27 cellular contexts compared by ENCODE assay signal in the genomic region with DNA sequence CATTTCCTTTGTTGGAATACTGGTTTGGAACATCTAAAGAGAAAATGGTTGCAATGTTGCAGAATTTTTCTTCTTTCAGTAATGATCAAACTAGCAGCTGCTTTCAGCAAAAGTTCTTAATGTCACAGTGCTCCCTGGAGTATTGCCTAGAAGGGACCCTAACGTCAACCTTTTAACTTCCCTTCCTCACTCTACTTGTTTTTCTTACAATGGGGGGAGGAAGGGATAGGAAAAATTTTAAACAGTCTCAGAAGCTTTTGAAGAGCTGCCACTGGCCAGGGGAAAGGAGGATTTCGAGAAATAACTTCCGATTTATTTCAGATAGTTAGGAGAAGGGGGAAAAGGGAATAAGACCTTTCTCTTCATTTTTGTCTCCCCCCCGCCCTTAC.
DNase-seq lines count a peak whose midpoint lies in the region; ATAC-seq and TF ChIP-seq lines count a peak whose summit lies in the region.
"Had no signal": no experiment of that assay in that cellular context is flagged by ENCODE, and none has a peak within 500 bp of the region (broad histone marks: within the 10 kb centered on the region; RNA-seq: fewer than 3 reads in every experiment).

No MANE protein-coding gene starts in this region.

- no peaks in the 10 kb centered on the region for H4K20me1 ChIP-seq in BLaER1
- H4K20me1 ChIP-seq in Loucy (ENCODE audit: insufficient read depth, low read length, poor library complexity, severe bottlenecking) = no peaks in the 10 kb centered on the region
- no peaks in the 10 kb centered on the region for H4K20me1 ChIP-seq in fibroblast of lung (ENCODE audit: control insufficient read depth, extremely low read depth, insufficient read depth, low read length)
- H4K20me1 ChIP-seq in smooth muscle cell (ENCODE audit: low read depth) = no peaks in the 10 kb centered on the region

- H3K4me3 ChIP-seq in BLaER1 = no peak overlapping the region
- H3K4me3 ChIP-seq in Loucy (ENCODE audit: low read length, poor library complexity, severe bottlenecking) = no peak overlapping the region
- H3K4me3 ChIP-seq in fibroblast of lung (replicated peaks in 1 of 4; ENCODE audit: control extremely low read depth in 1 of 4, insufficient read depth in 1 of 4, low read depth in 3 of 4, low read length in 4 of 4) = peak overlapping the region in 3 of 4 experiments; percentile 28 to 47 (median 46)
- H3K4me3 ChIP-seq in smooth muscle cell = peak overlapping the region; percentile 42
- H3K4me3 ChIP-seq: gastroesophageal sphincter, sigmoid colon, SK-N-MC, transverse colon had no signal

- H3K4me3 Mint-ChIP-seq in activated CD4-positive, alpha-beta memory T cell treated with anti-CD3 and anti-CD28 coated beads for 36 hours = no peak overlapping the region
- H3K4me3 Mint-ChIP-seq: activated T-cell treated with anti-CD3 and anti-CD28 coated beads, Interleukin-2, amount 50 U/mL, for 24 hours; CD14-positive monocyte; T-helper 1 cell treated with Interleukin-12 subunit alpha and Interleukin-12 subunit beta and Interleukin-4 antibody, amounts not matched to agents 30 μg/mL and 1 μg/mL, for 36 hours had no signal

- CTCF ChIA-PET in activated CD4-positive, alpha-beta memory T cell treated with anti-CD3 and anti-CD28 coated beads for 36 hours (lab: Charles Lee) = no interaction called here

- peak overlapping the region; percentile 51 for H3K4me2 ChIP-seq in BLaER1
- no peak overlapping the region for H3K4me2 ChIP-seq in Loucy (ENCODE audit: low read depth, low read length, poor library complexity, severe bottlenecking)
- H3K4me2 ChIP-seq in fibroblast of lung (ENCODE audit: extremely low read depth, insufficient read depth, low read length) = peak overlapping the region; percentile 84
- H3K4me2 ChIP-seq in smooth muscle cell = peak overlapping the region; percentile 83

- no peaks in the 10 kb centered on the region for H3K9me3 Mint-ChIP-seq in activated CD4-positive, alpha-beta memory T cell treated with anti-CD3 and anti-CD28 coated beads for 36 hours
- H3K9me3 Mint-ChIP-seq: activated T-cell treated with anti-CD3 and anti-CD28 coated beads, Interleukin-2, amount 50 U/mL, for 24 hours; CD14-positive monocyte; T-helper 1 cell treated with Interleukin-12 subunit alpha and Interleukin-12 subunit beta and Interleukin-4 antibody, amounts not matched to agents 30 μg/mL and 1 μg/mL, for 36 hours had no signal

- H3K27ac Mint-ChIP-seq in activated CD4-positive, alpha-beta memory T cell treated with anti-CD3 and anti-CD28 coated beads for 36 hours = no peak overlapping the region
- H3K27ac Mint-ChIP-seq: activated T-cell treated with anti-CD3 and anti-CD28 coated beads, Interleukin-2, amount 50 U/mL, for 24 hours; CD14-positive monocyte; progenitor cell of endocrine pancreas; T-helper 1 cell treated with Interleukin-12 subunit alpha and Interleukin-12 subunit beta and Interleukin-4 antibody, amounts not matched to agents 30 μg/mL and 1 μg/mL, for 36 hours had no signal

- DNase-seq in fibroblast of lung (ENCODE audit: low read depth in 2 of 2) = no peak
- DNase-seq in smooth muscle cell (lab: John Stamatoyannopoulos, UW; ENCODE audit: unreplicated experiment) = no peak
- no peak for DNase-seq in activated CD4-positive, alpha-beta memory T cell treated with anti-CD3 and anti-CD28 coated beads for 36 hours
- no peak for DNase-seq in foreskin keratinocyte
- no peak for DNase-seq in NCI-H446 treated with DMSO at 0.1 percent for 48 hours (lab: John Stamatoyannopoulos, UW)
- DNase-seq: activated naive CD4-positive, alpha-beta T cell; activated T-cell treated with anti-CD3 and anti-CD28 coated beads, Interleukin-2, amount 50 U/mL, for 24 hours; amniotic stem cell; Calu3; effector CD8-positive, alpha-beta T cell; erythroblast; hypothalamus; KBM-7; NCI-H2171 treated with DMSO at 0.1 percent for 48 hours; NCI-H524 treated with DMSO at 0.1 percent for 48 hours; RPMI8226; sigmoid colon; stimulated activated CD8-positive, alpha-beta memory T cell treated with anti-CD3 and anti-CD28 coated beads, Interleukin-4, amount 100 ng/mL, for 48 hours; transverse colon had no signal

- no peaks in the 10 kb centered on the region for H3K36me3 Mint-ChIP-seq in activated CD4-positive, alpha-beta memory T cell treated with anti-CD3 and anti-CD28 coated beads for 36 hours
- H3K36me3 Mint-ChIP-seq: CD14-positive monocyte had no signal

- H3K27ac ChIP-seq in BLaER1 (no peak overlapping the region), fibroblast of lung (ENCODE audit: insufficient read depth, low read length) (peak overlapping the region; percentile 71), smooth muscle cell (ENCODE audit: low read depth) (peak overlapping the region; percentile 21), foreskin keratinocyte (no peak overlapping the region)
- H3K27ac ChIP-seq: gastroesophageal sphincter, sigmoid colon, SK-N-MC, transverse colon had no signal

- TF ChIP-seq CTCF in Loucy (conservative IDR thresholded peaks at IDR 0.05; ENCODE audit: low read length) (no peak), fibroblast of lung (conservative IDR thresholded peaks at IDR 0.05 in 1 of 2, IDR thresholded peaks at IDR 0.05 in 1 of 2; ENCODE audit: low read depth in 1 of 2, low read length in 2 of 2) (no peak), smooth muscle cell (IDR thresholded peaks at IDR 0.05; ENCODE audit: borderline replicate concordance, insufficient read depth, poor library complexity, severe bottlenecking) (no peak), foreskin keratinocyte (conservative IDR thresholded peaks at IDR 0.05) (no peak)

- ATAC-seq in foreskin keratinocyte = no peak
- no peak for ATAC-seq in GM21737 (IDR thresholded peaks at IDR 0.05; ENCODE audit: unreplicated experiment)
- ATAC-seq: gastroesophageal sphincter had no signal

- H3K27me3 ChIP-seq in BLaER1 (peaks cover 15% of the 10 kb centered on the region), Loucy (ENCODE audit: insufficient read depth, low read length, poor library complexity, severe bottlenecking) (no peaks in the 10 kb centered on the region), fibroblast of lung (ENCODE audit: control insufficient read depth, insufficient read depth, low read length) (no peaks in the 10 kb centered on the region), smooth muscle cell (ENCODE audit: low read depth) (no peaks in the 10 kb centered on the region), foreskin keratinocyte (peaks cover 25% of the 10 kb centered on the region)

- H3K36me3 ChIP-seq in BLaER1 (no peaks in the 10 kb centered on the region), Loucy (ENCODE audit: insufficient read depth, low read length) (no peaks in the 10 kb centered on the region), fibroblast of lung (ENCODE audit: control insufficient read depth, insufficient read depth, low read length) (no peaks in the 10 kb centered on the region), smooth muscle cell (ENCODE audit: low read depth) (no peaks in the 10 kb centered on the region)
- H3K36me3 ChIP-seq: gastroesophageal sphincter, sigmoid colon, transverse colon had no signal

- H3K27me3 Mint-ChIP-seq in activated CD4-positive, alpha-beta memory T cell treated with anti-CD3 and anti-CD28 coated beads for 36 hours = peaks cover 4% of the 10 kb centered on the region

- no peak overlapping the region for H3K9ac ChIP-seq in BLaER1
- H3K9ac ChIP-seq in Loucy (ENCODE audit: low read depth, low read length, poor library complexity, severe bottlenecking) = no peak overlapping the region
- peak overlapping the region; percentile 13 for H3K9ac ChIP-seq in fibroblast of lung (ENCODE audit: insufficient read depth, low read length)
- H3K9ac ChIP-seq in smooth muscle cell (ENCODE audit: low read depth) = no peak overlapping the region

- H3K9me3 ChIP-seq in BLaER1 (no peaks in the 10 kb centered on the region), Loucy (ENCODE audit: insufficient read depth, low read depth, low read length) (no peaks in the 10 kb centered on the region), fibroblast of lung (ENCODE audit: control insufficient read depth, insufficient read depth, low read depth, low read length) (no peaks in the 10 kb centered on the region), smooth muscle cell (replicated peaks; ENCODE audit: low read depth) (no peaks in the 10 kb centered on the region)
- H3K9me3 ChIP-seq: gastroesophageal sphincter, sigmoid colon, transverse colon had no signal

- H3K4me1 ChIP-seq in BLaER1 = peaks cover 15% of the 10 kb centered on the region
- no peaks in the 10 kb centered on the region for H3K4me1 ChIP-seq in Loucy (ENCODE audit: insufficient read depth, low read length, poor library complexity, severe bottlenecking)
- no peaks in the 10 kb centered on the region for H3K4me1 ChIP-seq in fibroblast of lung (ENCODE audit: control insufficient read depth, extremely low read depth, insufficient read depth, low read length)
- peaks cover 29% of the 10 kb centered on the region for H3K4me1 ChIP-seq in smooth muscle cell (ENCODE audit: low read depth)
- no peaks in the 10 kb centered on the region for H3K4me1 ChIP-seq in foreskin keratinocyte
- H3K4me1 ChIP-seq: gastroesophageal sphincter, sigmoid colon, transverse colon had no signal

- WGBS in smooth muscle cell (ENCODE audit: low lambda C conversion rate) = 53% methylated on average over 4 of the region's 4 CpGs

- intact Hi-C loops in activated CD4-positive, alpha-beta memory T cell treated with anti-CD3 and anti-CD28 coated beads for 36 hours (cut with micrococcal nuclease) = loop anchor here (10.0 kb wide), 1 partner anchor 1091 kb away; no protein-coding TSS in a partner anchor

- H3F3A ChIP-seq in Loucy (ENCODE audit: low read depth) = no peaks in the 10 kb centered on the region
- peaks cover 4% of the 10 kb centered on the region for H3F3A ChIP-seq in smooth muscle cell (ENCODE audit: low read depth)

- H2AFZ ChIP-seq in Loucy (ENCODE audit: low read length) (peak overlapping the region; percentile 19; the same call in 1 of the 2 replicates), fibroblast of lung (ENCODE audit: low read length) (peak overlapping the region; percentile 52), smooth muscle cell (ENCODE audit: low read depth) (peak overlapping the region; percentile 82)

- H3K79me2 ChIP-seq in Loucy (ENCODE audit: insufficient read depth, low read length) (no peaks in the 10 kb centered on the region), fibroblast of lung (ENCODE audit: control insufficient read depth, insufficient read depth, low read length) (no peaks in the 10 kb centered on the region), smooth muscle cell (ENCODE audit: low read depth) (no peaks in the 10 kb centered on the region)

- H3K9me2 ChIP-seq in Loucy (replicated peaks; ENCODE audit: low read depth, low read length) = no peaks in the 10 kb centered on the region

- no peaks in the 10 kb centered on the region for H3K4me1 Mint-ChIP-seq in activated CD4-positive, alpha-beta memory T cell treated with anti-CD3 and anti-CD28 coated beads for 36 hours (ENCODE audit: low read depth)
- H3K4me1 Mint-ChIP-seq: CD14-positive monocyte had no signal

- POLR2A ChIA-PET in activated CD4-positive, alpha-beta memory T cell treated with anti-CD3 and anti-CD28 coated beads for 36 hours (lab: Charles Lee) = no interaction called here

Comparison
In these comparisons a context has a peak if more than half of its experiments do, and no peak if none do; other contexts are left out.
1. H3K27ac ChIP-seq: peak in fibroblast of lung (single experiment) and smooth muscle cell (single experiment); none in BLaER1 (single experiment) and foreskin keratinocyte (single experiment).
2. H3K4me3 ChIP-seq: peak in fibroblast of lung (3 of 4) and smooth muscle cell (single experiment); none in BLaER1 (single experiment) and Loucy (single experiment).
3. H2AFZ ChIP-seq: peak in every context shown above with its lines; median percentile 82 in smooth muscle cell; 52 in fibroblast of lung; 19 in Loucy.